Comparison of ENCODE assay signal across 16 cellular contexts in the genomic region with DNA sequence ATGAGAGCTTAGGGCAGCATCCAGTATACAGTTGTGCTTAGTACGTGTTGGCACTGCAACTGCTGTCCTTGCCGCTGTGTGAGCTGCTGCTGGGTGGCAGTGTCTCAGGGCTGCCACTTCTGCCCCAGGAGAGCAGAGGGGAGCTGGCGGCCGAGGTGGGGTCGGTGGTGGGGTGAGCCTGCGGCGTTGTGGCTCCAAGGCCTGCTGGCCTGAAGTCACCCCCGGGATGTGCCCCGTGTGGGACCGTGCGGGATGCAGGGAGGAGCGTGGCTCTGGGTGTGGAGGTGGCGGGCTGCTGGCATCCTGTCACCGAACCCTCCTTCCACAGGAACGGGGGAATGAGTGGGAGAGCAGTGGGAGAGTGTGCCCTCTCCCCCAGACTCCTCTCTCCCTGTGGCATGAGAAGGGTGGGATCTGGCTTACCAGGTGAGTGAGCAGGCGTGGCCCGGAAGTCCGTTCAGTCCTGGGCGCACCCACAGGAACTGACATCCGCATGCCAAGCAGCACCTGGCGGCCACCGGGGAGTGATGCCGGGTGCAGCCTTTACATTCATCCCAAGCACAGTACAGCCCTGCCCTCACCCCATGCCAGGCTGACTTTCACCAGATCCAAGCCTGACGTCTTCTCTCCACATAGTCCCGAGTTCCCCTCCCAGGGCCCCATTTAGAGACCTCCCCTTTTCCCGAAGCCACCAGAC. TPM values are rescaled to one million over a fixed set of nuclear protein-coding genes. Genes with fewer than 3 reads are reported as not detected.
A peak's percentile ranks its signal among the peaks of the same experiment; 100 is the strongest.
DNase-seq lines count a peak whose midpoint lies in the region; ATAC-seq and TF ChIP-seq lines count a peak whose summit lies in the region.
"Had no signal": no experiment of that assay in that cellular context is flagged by ENCODE, and none has a peak within 500 bp of the region (broad histone marks: within the 10 kb centered on the region; RNA-seq: fewer than 3 reads in every experiment).

No MANE protein-coding gene starts in this region.

- H3K9me3 ChIP-seq in neuronal stem cell (replicated peaks in 1 of 2; ENCODE audit: control insufficient read depth in 2 of 2, insufficient read depth in 1 of 2, low read depth in 1 of 2, low read length in 2 of 2) = peaks cover 0 to under 1% of the 10 kb centered on the region in 2 donors
- H3K9me3 ChIP-seq: HAP-1, right atrium auricular region had no signal

- no peak overlapping the region for H3K4me3 ChIP-seq in neuronal stem cell (ENCODE audit: low read length in 2 of 2)
- H3K4me3 ChIP-seq: HAP-1, right atrium auricular region had no signal

- H3K36me3 ChIP-seq in neuronal stem cell (replicated peaks in 1 of 2; ENCODE audit: control insufficient read depth in 2 of 2, insufficient read depth in 2 of 2, low read length in 2 of 2) = no peaks in the 10 kb centered on the region
- H3K36me3 ChIP-seq: HAP-1, right atrium auricular region had no signal

- H4K8ac ChIP-seq in neuronal stem cell (ENCODE audit: low read depth, low read length) = peak overlapping the region; percentile 75

- H3K14ac ChIP-seq in neuronal stem cell (ENCODE audit: low read length) = peak overlapping the region; percentile 25

- CTCF ChIA-PET in HEK293T (lab: Yijun Ruan, JAX) = interaction anchor here (1.1 kb wide), 1 partner anchor 53 kb away, joined by 3 read pairs; no protein-coding TSS in a partner anchor

- H3K4me2 ChIP-seq in neuronal stem cell (ENCODE audit: insufficient read depth, low read length, poor library complexity, severe bottlenecking) = no peak overlapping the region

- peak overlapping the region; percentile 12 for H3K9ac ChIP-seq in neuronal stem cell (ENCODE audit: low read depth, low read length, poor library complexity)

- peak overlapping the region; percentile 46 for H3K18ac ChIP-seq in neuronal stem cell (ENCODE audit: low read length)

- POLR2A ChIA-PET in HEK293T (lab: Yijun Ruan, JAX) = no interaction called here

- peaks cover 14 to 21% of the 10 kb centered on the region in 2 donors for H3K4me1 ChIP-seq in neuronal stem cell (ENCODE audit: control insufficient read depth in 2 of 2, insufficient read depth in 1 of 2, low read depth in 1 of 2, low read length in 2 of 2)
- H3K4me1 ChIP-seq: HAP-1 had no signal

- no peak for ATAC-seq in HG03039 (IDR thresholded peaks at IDR 0.05; ENCODE audit: unreplicated experiment)
- ATAC-seq: left lobe of liver had no signal

- H2BK5ac ChIP-seq in neuronal stem cell (ENCODE audit: low read length) = peak overlapping the region; percentile 30

- no peak overlapping the region for H3K23ac ChIP-seq in neuronal stem cell (ENCODE audit: low read depth, low read length, poor library complexity)

- H2AK5ac ChIP-seq in neuronal stem cell (ENCODE audit: low read depth, low read length) = no peak overlapping the region

- no peak overlapping the region for H2AFZ ChIP-seq in neuronal stem cell (ENCODE audit: low read length)

- H2BK120ac ChIP-seq in neuronal stem cell (ENCODE audit: low read depth, low read length) = peak overlapping the region; percentile 64

- peak overlapping the region; percentile 71 for H3K4ac ChIP-seq in neuronal stem cell (ENCODE audit: low read length)

- DNase-seq in DMS153 treated with DMSO at 0.1 percent for 48 hours (lab: John Stamatoyannopoulos, UW; ENCODE audit: unreplicated experiment) (peak; percentile 67), NCI-H1436 (lab: John Stamatoyannopoulos, UW) (peak; percentile 70), SW480 (ENCODE audit: low spot score) (peak; percentile 93), neuronal stem cell (ENCODE audit: low spot score) (no peak), HEK293T (ENCODE audit: extremely low spot score) (no peak)
- no peak for DNase-seq in activated T-cell treated with anti-CD3 and anti-CD28 coated beads, Interleukin-2, amount 50 U/mL, for 1 hour
- DNase-seq: activated CD4-positive, alpha-beta T cell treated with anti-CD3 and anti-CD28 coated beads for 1 hour; cortex of kidney; foreskin melanocyte; NCI-H1092; nucleus accumbens; stimulated activated naive CD4-positive, alpha-beta T cell had no signal

- H3K27me3 ChIP-seq in neuronal stem cell (ENCODE audit: control insufficient read depth in 3 of 3, insufficient read depth in 3 of 3, low read depth in 1 of 3, low read length in 3 of 3) = no peaks in the 10 kb centered on the region
- H3K27me3 ChIP-seq: right atrium auricular region had no signal

- H2BK15ac ChIP-seq in neuronal stem cell (ENCODE audit: low read length) = no peak overlapping the region

- peak overlapping the region; percentile 63 for H2BK12ac ChIP-seq in neuronal stem cell (ENCODE audit: low read length)

- no peak overlapping the region for H3K27ac ChIP-seq in neuronal stem cell (replicated peaks; ENCODE audit: low read length)
- H3K27ac ChIP-seq: right atrium auricular region had no signal

- peaks cover 22% of the 10 kb centered on the region for H3K79me1 ChIP-seq in neuronal stem cell (ENCODE audit: low read depth, low read length)

- WGBS in neuronal stem cell (ENCODE audit: extremely low coverage in 2 of 2, insufficient read length in 2 of 2, insufficient replicate concordance in 1 of 2), 2 donors = no CpG with 5 or more reads among the region's 26 CpGs

- no peak overlapping the region for H4K91ac ChIP-seq in neuronal stem cell (ENCODE audit: low read depth, low read length, poor library complexity)

TF ChIP-seq in HEK293T, 16 proteins besides CTCF, POLR2A, EP300 and RAD21:
- no peak for TF ChIP-seq TARDBP (IDR thresholded peaks at IDR 0.05)
- TF ChIP-seq BHLHE40 (IDR thresholded peaks at IDR 0.05; ENCODE audit: borderline replicate concordance) = no peak
- TF ChIP-seq ZNF384 (IDR thresholded peaks at IDR 0.05) = no peak
- no peak for TF ChIP-seq LEF1 (IDR thresholded peaks at IDR 0.05; ENCODE audit: borderline replicate concordance)
- TF ChIP-seq SUZ12 (IDR thresholded peaks at IDR 0.05) = no peak
- TF ChIP-seq HDGF (IDR thresholded peaks at IDR 0.05; ENCODE audit: borderline replicate concordance) = no peak
- no peak for TF ChIP-seq ARNT (IDR thresholded peaks at IDR 0.05)
- no peak for TF ChIP-seq FOXM1 (IDR thresholded peaks at IDR 0.05; ENCODE audit: borderline replicate concordance)
- no peak for TF ChIP-seq NFRKB (IDR thresholded peaks at IDR 0.05)
- TF ChIP-seq FOXA1 (IDR thresholded peaks at IDR 0.05) = no peak
- TF ChIP-seq ELF4 (IDR thresholded peaks at IDR 0.05) = no peak
- TF ChIP-seq FOXK2 (IDR thresholded peaks at IDR 0.05) = no peak
- TF ChIP-seq, protein P1, sequence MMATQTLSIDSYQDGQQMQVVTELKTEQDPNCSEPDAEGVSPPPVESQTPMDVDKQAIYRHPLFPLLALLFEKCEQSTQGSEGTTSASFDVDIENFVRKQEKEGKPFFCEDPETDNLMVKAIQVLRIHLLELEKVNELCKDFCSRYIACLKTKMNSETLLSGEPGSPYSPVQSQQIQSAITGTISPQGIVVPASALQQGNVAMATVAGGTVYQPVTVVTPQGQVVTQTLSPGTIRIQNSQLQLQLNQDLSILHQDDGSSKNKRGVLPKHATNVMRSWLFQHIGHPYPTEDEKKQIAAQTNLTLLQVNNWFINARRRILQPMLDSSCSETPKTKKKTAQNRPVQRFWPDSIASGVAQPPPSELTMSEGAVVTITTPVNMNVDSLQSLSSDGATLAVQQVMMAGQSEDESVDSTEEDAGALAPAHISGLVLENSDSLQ (IDR thresholded peaks at IDR 0.05) = no peak
- no peak for TF ChIP-seq SP1 (IDR thresholded peaks at IDR 0.05)
- no peak for TF ChIP-seq CTBP1 (IDR thresholded peaks at IDR 0.05; ENCODE audit: borderline replicate concordance)
- no peak for TF ChIP-seq L3MBTL2 (conservative IDR thresholded peaks at IDR 0.05)

RNA-seq across cellular contexts. Expression of gene MCF2L, which starts 26.5 kb away (rescaled TPM):
- polyA plus RNA-seq in neuronal stem cell (2013, experiment 1 of 2) = 20.8 TPM
- 20.3 TPM for polyA plus RNA-seq in neuronal stem cell (2013, experiment 2 of 2)

Comparison
In these comparisons a context has a peak if more than half of its experiments do, and no peak if none do; other contexts are left out.
1. DNase-seq: peak in DMS153 treated with DMSO at 0.1 percent for 48 hours (single experiment), NCI-H1436 (single experiment) and SW480 (single experiment); none in neuronal stem cell (single experiment), activated T-cell treated with anti-CD3 and anti-CD28 coated beads, Interleukin-2, amount 50 U/mL, for 1 hour (single experiment) and HEK293T (single experiment).